ENCODE assay signal across 8 cellular contexts in the genomic region with DNA sequence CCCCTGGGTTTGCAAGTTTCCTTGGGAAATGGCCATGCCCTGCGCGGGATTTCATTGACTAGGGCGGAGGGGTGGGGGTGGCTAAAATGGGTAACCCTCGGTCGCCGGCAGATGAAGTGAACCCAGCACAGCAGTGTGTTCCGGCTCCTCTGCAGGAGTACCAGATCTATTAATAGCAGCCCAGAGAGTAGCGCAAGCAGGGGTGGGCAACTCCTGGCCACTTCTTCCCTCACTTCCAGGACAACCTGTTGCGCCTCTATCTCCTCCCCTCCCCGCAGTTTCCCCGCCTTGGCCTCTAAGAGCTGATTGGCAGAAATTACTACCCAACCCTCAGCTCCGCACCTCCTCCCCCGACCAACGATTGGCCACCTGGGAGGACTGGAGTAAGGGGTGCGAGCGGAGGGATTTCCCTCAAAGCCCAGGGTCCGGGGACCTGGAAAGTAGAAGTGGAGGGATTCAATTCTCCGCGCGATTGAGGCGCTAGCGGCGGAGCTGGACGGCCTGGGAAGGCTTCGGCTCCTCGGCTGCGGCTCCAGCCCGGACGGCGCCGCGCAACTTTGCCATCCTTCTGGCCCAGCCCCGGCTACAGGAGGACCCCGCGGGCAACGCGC. TPM values are rescaled to one million over a fixed set of nuclear protein-coding genes. Genes with fewer than 3 reads are reported as not detected.
DNase-seq lines count a peak whose midpoint lies in the region; ATAC-seq and TF ChIP-seq lines count a peak whose summit lies in the region.

A gene with protein sequence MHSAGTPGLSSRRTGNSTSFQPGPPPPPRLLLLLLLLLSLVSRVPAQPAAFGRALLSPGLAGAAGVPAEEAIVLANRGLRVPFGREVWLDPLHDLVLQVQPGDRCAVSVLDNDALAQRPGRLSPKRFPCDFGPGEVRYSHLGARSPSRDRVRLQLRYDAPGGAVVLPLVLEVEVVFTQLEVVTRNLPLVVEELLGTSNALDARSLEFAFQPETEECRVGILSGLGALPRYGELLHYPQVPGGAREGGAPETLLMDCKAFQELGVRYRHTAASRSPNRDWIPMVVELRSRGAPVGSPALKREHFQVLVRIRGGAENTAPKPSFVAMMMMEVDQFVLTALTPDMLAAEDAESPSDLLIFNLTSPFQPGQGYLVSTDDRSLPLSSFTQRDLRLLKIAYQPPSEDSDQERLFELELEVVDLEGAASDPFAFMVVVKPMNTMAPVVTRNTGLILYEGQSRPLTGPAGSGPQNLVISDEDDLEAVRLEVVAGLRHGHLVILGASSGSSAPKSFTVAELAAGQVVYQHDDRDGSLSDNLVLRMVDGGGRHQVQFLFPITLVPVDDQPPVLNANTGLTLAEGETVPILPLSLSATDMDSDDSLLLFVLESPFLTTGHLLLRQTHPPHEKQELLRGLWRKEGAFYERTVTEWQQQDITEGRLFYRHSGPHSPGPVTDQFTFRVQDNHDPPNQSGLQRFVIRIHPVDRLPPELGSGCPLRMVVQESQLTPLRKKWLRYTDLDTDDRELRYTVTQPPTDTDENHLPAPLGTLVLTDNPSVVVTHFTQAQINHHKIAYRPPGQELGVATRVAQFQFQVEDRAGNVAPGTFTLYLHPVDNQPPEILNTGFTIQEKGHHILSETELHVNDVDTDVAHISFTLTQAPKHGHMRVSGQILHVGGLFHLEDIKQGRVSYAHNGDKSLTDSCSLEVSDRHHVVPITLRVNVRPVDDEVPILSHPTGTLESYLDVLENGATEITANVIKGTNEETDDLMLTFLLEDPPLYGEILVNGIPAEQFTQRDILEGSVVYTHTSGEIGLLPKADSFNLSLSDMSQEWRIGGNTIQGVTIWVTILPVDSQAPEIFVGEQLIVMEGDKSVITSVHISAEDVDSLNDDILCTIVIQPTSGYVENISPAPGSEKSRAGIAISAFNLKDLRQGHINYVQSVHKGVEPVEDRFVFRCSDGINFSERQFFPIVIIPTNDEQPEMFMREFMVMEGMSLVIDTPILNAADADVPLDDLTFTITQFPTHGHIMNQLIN (N-terminal part only) (plus strand): TSS at position 443 of the 611 bp plus-strand sequence. CDS start 268 bp downstream, outside the sequence.

- peaks cover 0 to 18% of the 10 kb centered on the region in 2 donors for H3K4me1 ChIP-seq in thoracic aorta (ENCODE audit: control insufficient read depth in 1 of 2, low read depth in 2 of 2)

- TF ChIP-seq POLR2A in erythroblast (IDR thresholded peaks at IDR 0.05; ENCODE audit: low read length) = no peak

- no peak for TF ChIP-seq CTCF in thoracic aorta (IDR thresholded peaks at IDR 0.05)

- peak within 1 kb of the TSS; percentile 60 for H3K4me3 ChIP-seq in thoracic aorta

- no peaks in the 10 kb centered on the region for H3K36me3 ChIP-seq in thoracic aorta

- no peak within 1 kb of the TSS for H3K27ac ChIP-seq in thoracic aorta

- ATAC-seq in GM19351 (IDR thresholded peaks at IDR 0.05; ENCODE audit: unreplicated experiment) (peak; percentile 39), thoracic aorta (ENCODE audit: insufficient number of reproducible peaks, low FRiP score, low read depth) (no peak), HG02678 (IDR thresholded peaks at IDR 0.05; ENCODE audit: unreplicated experiment) (no peak)

- H3K27me3 ChIP-seq in thoracic aorta (replicated peaks; ENCODE audit: insufficient read depth) = no peaks in the 10 kb centered on the region

- H3K9me3 ChIP-seq in thoracic aorta = no peaks in the 10 kb centered on the region

- DNase-seq in NCI-H345 (lab: John Stamatoyannopoulos, UW) (peak; percentile 88), cerebellum (ENCODE audit: low spot score) (peak; percentile 9), left kidney (ENCODE audit: low read depth, low spot score) (peak; percentile 99), thoracic aorta (ENCODE audit: low spot score) (no peak), erythroblast (lab: John Stamatoyannopoulos, UW) (no peak), UCSD-AML1 (lab: John Stamatoyannopoulos, UW; ENCODE audit: unreplicated experiment) (no peak)

RNA-seq across cellular contexts. Expression of the gene that starts here (rescaled TPM):
- 30.4 TPM for total RNA-seq in cerebellum
- under 1 TPM in 1 of 2 donors, not detected in 1; 0.14 TPM for total RNA-seq in thoracic aorta

Comparison
In these comparisons a context has a peak if more than half of its experiments do, and no peak if none do; other contexts are left out.
1. RNA of the gene that starts here (total RNA-seq): 30.4 TPM in cerebellum (single experiment); 0.14 TPM in thoracic aorta; every median in the first group is over 10 times any median in the second.
2. DNase-seq: peak in NCI-H345 (single experiment), cerebellum (single experiment) and left kidney (single experiment); none in thoracic aorta (single experiment), erythroblast (0 of 2) and UCSD-AML1 (single experiment).